Comparison of ENCODE assay signal across 2 cellular contexts in genomic region chr19:4590559-4590958, GRCh38.
TF ChIP-seq lines count a peak whose summit lies in the region.

No MANE protein-coding gene starts in this region.

TF ChIP-seq in HepG2, 621 proteins besides CTCF, POLR2A, EP300 and RAD21:
- TF ChIP-seq MEIS2 (CRISPR knock-in tag; IDR thresholded peaks at IDR 0.05) (no peak), ZNF530 (CRISPR knock-in tag; IDR thresholded peaks at IDR 0.05; ENCODE audit: low read depth) (no peak), ZMYM3 (CRISPR knock-in tag; IDR thresholded peaks at IDR 0.05) (peak; percentile 5; the same call in 1 of the 2 replicates)

TF ChIP-seq in WTC11, 78 proteins besides CTCF, POLR2A, EP300 and RAD21:
- TF ChIP-seq, protein P1, sequence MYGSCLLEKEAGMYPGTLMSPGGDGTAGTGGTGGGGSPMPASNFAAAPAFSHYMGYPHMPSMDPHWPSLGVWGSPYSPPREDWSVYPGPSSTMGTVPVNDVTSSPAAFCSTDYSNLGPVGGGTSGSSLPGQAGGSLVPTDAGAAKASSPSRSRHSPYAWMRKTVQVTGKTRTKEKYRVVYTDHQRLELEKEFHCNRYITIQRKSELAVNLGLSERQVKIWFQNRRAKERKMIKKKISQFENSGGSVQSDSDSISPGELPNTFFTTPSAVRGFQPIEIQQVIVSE (CRISPR knock-in tag; IDR thresholded peaks at IDR 0.05; ENCODE audit: borderline replicate concordance): no peak
- TF ChIP-seq IRF2 (CRISPR knock-in tag; IDR thresholded peaks at IDR 0.05; ENCODE audit: borderline replicate concordance, low read depth) (no peak), GTF2I (CRISPR knock-in tag; conservative IDR thresholded peaks at IDR 0.05) (peak; percentile 70; the same call in 1 of the 2 replicates), ETV6 (CRISPR knock-in tag; IDR thresholded peaks at IDR 0.05) (no peak), PREB (CRISPR knock-in tag; IDR thresholded peaks at IDR 0.05; ENCODE audit: borderline replicate concordance) (no peak), MLX (CRISPR knock-in tag; IDR thresholded peaks at IDR 0.05) (no peak)
- TF ChIP-seq, protein P2, sequence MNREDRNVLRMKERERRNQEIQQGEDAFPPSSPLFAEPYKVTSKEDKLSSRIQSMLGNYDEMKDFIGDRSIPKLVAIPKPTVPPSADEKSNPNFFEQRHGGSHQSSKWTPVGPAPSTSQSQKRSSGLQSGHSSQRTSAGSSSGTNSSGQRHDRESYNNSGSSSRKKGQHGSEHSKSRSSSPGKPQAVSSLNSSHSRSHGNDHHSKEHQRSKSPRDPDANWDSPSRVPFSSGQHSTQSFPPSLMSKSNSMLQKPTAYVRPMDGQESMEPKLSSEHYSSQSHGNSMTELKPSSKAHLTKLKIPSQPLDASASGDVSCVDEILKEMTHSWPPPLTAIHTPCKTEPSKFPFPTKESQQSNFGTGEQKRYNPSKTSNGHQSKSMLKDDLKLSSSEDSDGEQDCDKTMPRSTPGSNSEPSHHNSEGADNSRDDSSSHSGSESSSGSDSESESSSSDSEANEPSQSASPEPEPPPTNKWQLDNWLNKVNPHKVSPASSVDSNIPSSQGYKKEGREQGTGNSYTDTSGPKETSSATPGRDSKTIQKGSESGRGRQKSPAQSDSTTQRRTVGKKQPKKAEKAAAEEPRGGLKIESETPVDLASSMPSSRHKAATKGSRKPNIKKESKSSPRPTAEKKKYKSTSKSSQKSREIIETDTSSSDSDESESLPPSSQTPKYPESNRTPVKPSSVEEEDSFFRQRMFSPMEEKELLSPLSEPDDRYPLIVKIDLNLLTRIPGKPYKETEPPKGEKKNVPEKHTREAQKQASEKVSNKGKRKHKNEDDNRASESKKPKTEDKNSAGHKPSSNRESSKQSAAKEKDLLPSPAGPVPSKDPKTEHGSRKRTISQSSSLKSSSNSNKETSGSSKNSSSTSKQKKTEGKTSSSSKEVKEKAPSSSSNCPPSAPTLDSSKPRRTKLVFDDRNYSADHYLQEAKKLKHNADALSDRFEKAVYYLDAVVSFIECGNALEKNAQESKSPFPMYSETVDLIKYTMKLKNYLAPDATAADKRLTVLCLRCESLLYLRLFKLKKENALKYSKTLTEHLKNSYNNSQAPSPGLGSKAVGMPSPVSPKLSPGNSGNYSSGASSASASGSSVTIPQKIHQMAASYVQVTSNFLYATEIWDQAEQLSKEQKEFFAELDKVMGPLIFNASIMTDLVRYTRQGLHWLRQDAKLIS (CRISPR knock-in tag; IDR thresholded peaks at IDR 0.05; ENCODE audit: borderline replicate concordance): no peak
TF ChIP-seq in WTC11: peak in this region for 1.
